ENCODE assay signal across 23 cellular contexts in the genomic region with DNA sequence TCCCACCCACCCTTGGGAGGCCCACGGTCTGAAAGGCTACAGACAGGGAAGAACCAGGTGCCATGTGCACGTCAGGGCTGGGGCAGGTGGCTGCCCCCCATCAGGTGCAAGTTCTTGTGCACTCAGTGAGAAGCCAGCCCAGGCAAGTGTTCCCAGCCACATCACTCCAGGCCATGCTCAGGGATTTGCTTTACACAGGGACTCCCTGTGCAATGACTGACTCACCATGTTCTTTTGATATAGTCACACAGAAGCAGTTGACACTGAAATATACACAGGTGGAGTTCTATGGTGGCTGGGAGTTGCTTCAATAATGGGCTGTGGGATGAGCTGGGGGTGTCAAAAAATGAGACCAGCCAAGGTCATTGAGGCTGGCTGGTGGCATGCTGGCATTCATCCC. TPM values are rescaled to one million over a fixed set of nuclear protein-coding genes. Genes with fewer than 3 reads are reported as not detected.
DNase-seq lines count a peak whose midpoint lies in the region; ATAC-seq and TF ChIP-seq lines count a peak whose summit lies in the region.
"Had no signal": no experiment of that assay in that cellular context is flagged by ENCODE, and none has a peak within 500 bp of the region (broad histone marks: within the 10 kb centered on the region; RNA-seq: fewer than 3 reads in every experiment).

No MANE protein-coding gene starts in this region.

- peak overlapping the region in 2 of 4 donors; percentile 37 to 39 for H3K4me3 Mint-ChIP-seq in IgD-negative memory B cell
- no peak overlapping the region for H3K4me3 Mint-ChIP-seq in activated B cell treated with CpG ODN at 0.5 μM for 24 hours
- no peak overlapping the region for H3K4me3 Mint-ChIP-seq in stimulated activated memory B cell treated with anti-CD40 and anti-IgM and Interleukin-4, amounts not matched to agents 10 μg/mL and 1 μg/mL and 100 μg/mL, for 72 hours
- H3K4me3 Mint-ChIP-seq: CD4-positive, CD25-positive, alpha-beta regulatory T cell; CD8-positive, alpha-beta memory T cell; GM23338 had no signal

- H3K36me3 Mint-ChIP-seq in IgD-negative memory B cell (peaks cover 3% of the 10 kb centered on the region), activated B cell treated with CpG ODN at 0.5 μM for 24 hours (ENCODE audit: low read depth) (no peaks in the 10 kb centered on the region)
- peaks cover 8% of the 10 kb centered on the region for H3K36me3 Mint-ChIP-seq in stimulated activated memory B cell treated with anti-CD40 and anti-IgM and Interleukin-4, amounts not matched to agents 10 μg/mL and 1 μg/mL and 100 μg/mL, for 72 hours
- H3K36me3 Mint-ChIP-seq: CD4-positive, CD25-positive, alpha-beta regulatory T cell; CD8-positive, alpha-beta memory T cell had no signal

- H3K27me3 Mint-ChIP-seq in IgD-negative memory B cell, result no peaks in the 10 kb centered on the region
- H3K27me3 Mint-ChIP-seq in activated B cell treated with CpG ODN at 0.5 μM for 24 hours, result no peaks in the 10 kb centered on the region
- H3K27me3 Mint-ChIP-seq in stimulated activated memory B cell treated with anti-CD40 and anti-IgM and Interleukin-4, amounts not matched to agents 10 μg/mL and 1 μg/mL and 100 μg/mL, for 72 hours, result no peaks in the 10 kb centered on the region

- intact Hi-C loops in activated B cell treated with CpG ODN at 0.5 μM for 24 hours (cut with micrococcal nuclease), result no loop called here

- in situ Hi-C loops in ACHN (cut with HindIII; ENCODE audit: low pct_ligation_motif_present, low pct_unique_long_range_greater_than_20kb, low sequenced_read_pairs), result no loop called here

- TF ChIP-seq CTCF in activated B cell treated with CpG ODN at 0.5 μM for 24 hours (IDR thresholded peaks at IDR 0.05) (no peak), foreskin keratinocyte (conservative IDR thresholded peaks at IDR 0.05) (no peak)

- peaks cover 13% of the 10 kb centered on the region for H3K4me1 ChIP-seq in foreskin keratinocyte

- no peak for DNase-seq in activated B cell treated with CpG ODN at 0.5 μM for 24 hours
- peak in 1 of 2 donors; percentile 42 for DNase-seq in foreskin keratinocyte
- no peak for DNase-seq in ACHN
- DNase-seq in hepatic stellate cell (ENCODE audit: low spot score), result no peak
- no peak for DNase-seq in activated CD4-positive, CD25-positive, alpha-beta regulatory T cell treated with anti-CD3 and anti-CD28 coated beads, Interleukin-2, amount 50 U/mL, for 72 hours
- DNase-seq: AML-193; CD4-positive, CD25-positive, alpha-beta regulatory T cell; CD8-positive, alpha-beta memory T cell; COR-L47; DMS 273 treated with DMSO at 0.1 percent for 48 hours; DMS53; DND-41; EL; HCEC 1CT; IMR-90; KBM-7 had no signal

- peaks cover 0 to 10% (median 0%) of the 10 kb centered on the region in 3 donors for H3K9me3 Mint-ChIP-seq in IgD-negative memory B cell
- H3K9me3 Mint-ChIP-seq in activated B cell treated with CpG ODN at 0.5 μM for 24 hours, result peaks cover 3% of the 10 kb centered on the region
- peaks cover 3% of the 10 kb centered on the region for H3K9me3 Mint-ChIP-seq in stimulated activated memory B cell treated with anti-CD40 and anti-IgM and Interleukin-4, amounts not matched to agents 10 μg/mL and 1 μg/mL and 100 μg/mL, for 72 hours

- H3K27ac Mint-ChIP-seq in IgD-negative memory B cell (peak overlapping the region in 2 of 3 donors; percentile 33 to 81), activated B cell treated with CpG ODN at 0.5 μM for 24 hours (peak overlapping the region; percentile 35)
- peak overlapping the region; percentile 25 for H3K27ac Mint-ChIP-seq in stimulated activated memory B cell treated with anti-CD40 and anti-IgM and Interleukin-4, amounts not matched to agents 10 μg/mL and 1 μg/mL and 100 μg/mL, for 72 hours
- H3K27ac Mint-ChIP-seq: CD4-positive, CD25-positive, alpha-beta regulatory T cell; CD8-positive, alpha-beta memory T cell; GM23338 had no signal

- POLR2A ChIA-PET in activated B cell treated with CpG ODN at 0.5 μM for 24 hours (lab: Charles Lee), result no interaction called here

- H3K27me3 ChIP-seq in foreskin keratinocyte, result peaks cover 2% of the 10 kb centered on the region
- H3K27me3 ChIP-seq: BLaER1 treated with 17β-estradiol and CSF1 and Interleukin-3, amounts not matched to agents 10 nM and 100 nM had no signal

- CTCF ChIA-PET in activated B cell treated with CpG ODN at 0.5 μM for 24 hours (lab: Charles Lee), result no interaction called here

- ATAC-seq in activated B cell treated with CpG ODN at 0.5 μM for 24 hours (ENCODE audit: low read depth) (no peak), foreskin keratinocyte (peak; percentile 24)
- no peak for ATAC-seq in stimulated activated memory B cell treated with anti-CD40 and anti-IgM and Interleukin-4, amounts not matched to agents 10 μg/mL and 1 μg/mL and 100 μg/mL, for 72 hours
- ATAC-seq: GM12878, GM23338 had no signal

- peaks cover 32 to 44% (median 35%) of the 10 kb centered on the region in 3 donors for H3K4me1 Mint-ChIP-seq in IgD-negative memory B cell
- H3K4me1 Mint-ChIP-seq in activated B cell treated with CpG ODN at 0.5 μM for 24 hours, result peaks cover 49% of the 10 kb centered on the region
- H3K4me1 Mint-ChIP-seq in stimulated activated memory B cell treated with anti-CD40 and anti-IgM and Interleukin-4, amounts not matched to agents 10 μg/mL and 1 μg/mL and 100 μg/mL, for 72 hours, result peaks cover 49% of the 10 kb centered on the region
- H3K4me1 Mint-ChIP-seq: CD8-positive, alpha-beta memory T cell had no signal

- H3K27ac ChIP-seq in foreskin keratinocyte, result no peak overlapping the region
- H3K27ac ChIP-seq: HL-60 had no signal

RNA-seq across cellular contexts. Expression of gene CHST15, which starts 8.0 kb away (rescaled TPM):
- polyA plus RNA-seq in IgD-negative memory B cell, result 15.4 TPM
- 12.1 and 13.8 TPM in 2 replicates for total RNA-seq in activated B cell treated with CpG ODN at 0.5 μM for 24 hours
- 28.2 and 31.9 TPM in 2 replicates for total RNA-seq in foreskin keratinocyte
- polyA plus RNA-seq in foreskin keratinocyte, result 13.0 and 13.4 TPM in 2 replicates
- total RNA-seq: G401 had no signal
- polyA plus RNA-seq: CD8-positive, alpha-beta memory T cell had no signal
